Comparison of ENCODE assay signal across 37 cellular contexts in the genomic region with DNA sequence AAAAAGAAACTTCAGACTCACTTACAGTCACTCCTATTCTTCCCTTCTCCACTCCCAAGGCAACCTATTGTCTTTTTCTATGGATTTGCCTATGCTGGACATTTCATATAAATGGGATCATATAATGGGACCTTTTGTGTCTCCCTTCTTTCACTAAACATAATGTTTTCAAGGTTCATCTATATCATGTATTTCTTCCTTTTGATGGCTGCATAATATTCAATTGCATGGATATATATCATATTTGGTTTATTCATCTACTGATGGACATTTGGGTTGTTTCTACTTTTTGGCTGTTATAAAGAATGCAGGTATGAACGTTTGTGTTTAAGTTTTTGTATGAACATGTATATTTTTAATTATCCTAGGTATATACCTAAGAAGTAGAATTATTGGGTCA.
"Had no signal": no experiment of that assay in that cellular context is flagged by ENCODE, and none has a peak within 500 bp of the region (broad histone marks: within the 10 kb centered on the region; RNA-seq: fewer than 3 reads in every experiment).

No MANE protein-coding gene starts in this region.

- H3K4me3 ChIP-seq: PC-9 had no signal

- H3K27me3 Mint-ChIP-seq: activated B cell treated with CpG ODN at 0.5 μM for 24 hours; activated CD4-positive, alpha-beta memory T cell treated with anti-CD3 and anti-CD28 coated beads for 36 hours; activated naive CD4-positive, alpha-beta T cell treated with anti-CD3 and anti-CD28 coated beads, Interleukin-2, amount 10 ng/mL, durations not matched to agents 7 days and 5 days; activated naive CD8-positive, alpha-beta T cell; activated naive CD8-positive, alpha-beta T cell treated with anti-CD3 and anti-CD28 coated beads, Interleukin-2, amount 50 U/mL, for 24 hours; brain; T-cell had no signal

- H3K27ac ChIP-seq: PC-9, VCaP had no signal

- DNase-seq: activated B cell treated with CpG ODN at 0.5 μM for 24 hours; activated CD4-positive, alpha-beta memory T cell treated with anti-CD3 and anti-CD28 coated beads for 36 hours; activated CD4-positive, alpha-beta T cell treated with anti-CD3 and anti-CD28 coated beads for 4 hours; activated CD4-positive, alpha-beta T cell treated with anti-CD3 and anti-CD28 coated beads, Interleukin-2, amount 50 U/mL, for 1 hour; activated CD4-positive, CD25-positive, alpha-beta regulatory T cell treated with anti-CD3 and anti-CD28 coated beads, Interleukin-2, amount 50 U/mL, for 72 hours; activated CD8-positive, alpha-beta memory T cell treated with anti-CD3 and anti-CD28 coated beads, Interleukin-2, amount 50 U/mL, for 4 hours; activated effector memory CD4-positive, alpha-beta T cell treated with Interleukin-2 at 50 U/mL for 16 hours; activated naive CD4-positive, alpha-beta T cell treated with anti-CD3 and anti-CD28 coated beads, Interleukin-2, amount 10 ng/mL, durations not matched to agents 7 days and 5 days; activated naive CD8-positive, alpha-beta T cell treated with anti-CD3 and anti-CD28 coated beads, Interleukin-2, amount 50 U/mL, for 24 hours; activated T-cell treated with anti-CD3 and anti-CD28 coated beads for 4 hours; activated T-cell treated with anti-CD3 and anti-CD28 coated beads, Interleukin-2, amount 50 U/mL, for 4 hours; anterior cingulate cortex; caudate nucleus; NCI-H1092 treated with DMSO at 0.1 percent for 48 hours; NCI-H1417; NCI-H146; NCI-H187; NCI-H2029 treated with DMSO at 0.1 percent for 48 hours; NCI-H2107; NCI-H2171; NCI-H510A; NCI-H526; NCI-H748 treated with DMSO at 0.1 percent for 48 hours; NK-92 treated with Interleukin-12 subunit alpha and Interleukin-12 subunit beta, amount 100 ng/mL, for 24 hours; PC-9; SIG-M5; T-cell; T-helper 2 cell; T-helper 9 cell had no signal

- H3K4me3 Mint-ChIP-seq: activated B cell treated with CpG ODN at 0.5 μM for 24 hours; activated CD4-positive, alpha-beta memory T cell treated with anti-CD3 and anti-CD28 coated beads for 36 hours; activated naive CD4-positive, alpha-beta T cell treated with anti-CD3 and anti-CD28 coated beads, Interleukin-2, amount 10 ng/mL, durations not matched to agents 7 days and 5 days; activated naive CD8-positive, alpha-beta T cell; activated naive CD8-positive, alpha-beta T cell treated with anti-CD3 and anti-CD28 coated beads, Interleukin-2, amount 50 U/mL, for 24 hours; activated T-cell treated with anti-CD3 and anti-CD28 coated beads, Interleukin-2, amount 50 U/mL, for 4 hours; activated T-helper 1 cell treated with anti-CD3 and anti-CD28 coated beads, Interleukin-12 subunit alpha, Interleukin-12 subunit beta, Interleukin-2, Interleukin-4 antibody, amounts not matched to agents 30 ng/mL and 10 ng/mL and 1 ng/mL, durations not matched to agents 14 hours and 24 hours and 36 hours; brain; T-cell had no signal

- H3K4me2 ChIP-seq: PC-9 had no signal

- FAIRE-seq: bronchial epithelial cell, RCC 7860 had no signal

- H3K27ac Mint-ChIP-seq: activated B cell treated with CpG ODN at 0.5 μM for 24 hours; activated CD4-positive, alpha-beta memory T cell treated with anti-CD3 and anti-CD28 coated beads for 36 hours; activated naive CD4-positive, alpha-beta T cell treated with anti-CD3 and anti-CD28 coated beads, Interleukin-2, amount 10 ng/mL, durations not matched to agents 7 days and 5 days; activated naive CD8-positive, alpha-beta T cell treated with anti-CD3 and anti-CD28 coated beads, Interleukin-2, amount 50 U/mL, for 24 hours; activated T-helper 1 cell treated with anti-CD3 and anti-CD28 coated beads, Interleukin-12 subunit alpha, Interleukin-12 subunit beta, Interleukin-2, Interleukin-4 antibody, amounts not matched to agents 30 ng/mL and 10 ng/mL and 1 ng/mL, durations not matched to agents 14 hours and 24 hours and 36 hours; brain; T-cell had no signal

- H3K9me3 Mint-ChIP-seq: activated B cell treated with CpG ODN at 0.5 μM for 24 hours; activated CD4-positive, alpha-beta memory T cell treated with anti-CD3 and anti-CD28 coated beads for 36 hours; activated naive CD4-positive, alpha-beta T cell treated with anti-CD3 and anti-CD28 coated beads, Interleukin-2, amount 10 ng/mL, durations not matched to agents 7 days and 5 days; activated naive CD8-positive, alpha-beta T cell treated with anti-CD3 and anti-CD28 coated beads, Interleukin-2, amount 50 U/mL, for 24 hours; activated T-cell treated with anti-CD3 and anti-CD28 coated beads, Interleukin-2, amount 50 U/mL, for 4 hours; activated T-helper 1 cell treated with anti-CD3 and anti-CD28 coated beads, Interleukin-12 subunit alpha, Interleukin-12 subunit beta, Interleukin-2, Interleukin-4 antibody, amounts not matched to agents 30 ng/mL and 10 ng/mL and 1 ng/mL, durations not matched to agents 14 hours and 24 hours and 36 hours; T-cell had no signal

- ATAC-seq: activated naive CD8-positive, alpha-beta T cell treated with anti-CD3 and anti-CD28 coated beads, Interleukin-2, amount 50 U/mL, for 24 hours; activated T-cell treated with anti-CD3 and anti-CD28 coated beads, Interleukin-2, amount 50 U/mL, for 4 hours; Right ventricle myocardium inferior; SK-N-SH treated with all-trans-retinoic acid at 6 μM for 48 hours; T-cell had no signal

- H2AFZ ChIP-seq: PC-9 had no signal
